In the genomic region with DNA sequence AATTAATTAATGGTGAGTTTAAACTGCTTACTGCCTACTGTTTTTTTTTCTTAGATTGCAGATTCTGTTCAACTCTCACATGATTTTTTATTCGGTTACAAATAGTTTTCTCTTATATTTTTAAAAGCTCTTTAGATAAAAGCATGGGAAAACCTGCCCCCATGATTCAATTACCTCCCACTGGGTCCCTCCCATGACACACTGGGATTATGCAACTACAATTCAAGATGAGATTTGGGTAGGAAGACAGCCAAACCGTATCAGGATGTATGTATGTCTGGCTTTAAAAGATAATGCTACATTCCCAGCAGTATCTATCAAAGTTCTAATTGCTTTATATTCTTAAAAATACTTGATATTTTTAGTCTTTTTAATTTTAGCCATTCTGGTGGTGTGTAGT, we compare ENCODE assay signal across 20 cellular contexts.
DNase-seq lines count a peak whose midpoint lies in the region; ATAC-seq, FAIRE-seq and TF ChIP-seq lines count a peak whose summit lies in the region.
"Had no signal": no experiment of that assay in that cellular context is flagged by ENCODE, and none has a peak within 500 bp of the region (broad histone marks: within the 10 kb centered on the region; RNA-seq: fewer than 3 reads in every experiment).

No MANE protein-coding gene starts in this region.

- H2BK5ac ChIP-seq in H1 (ENCODE audit: low read depth, low read length), result no peak overlapping the region

- H3K79me1 ChIP-seq in H1 (ENCODE audit: low read depth, low read length), result no peaks in the 10 kb centered on the region

- no peak overlapping the region for H2BK120ac ChIP-seq in H1 (replicated peaks; ENCODE audit: low read depth, low read length)

- no peak overlapping the region for H4K91ac ChIP-seq in H1 (replicated peaks; ENCODE audit: insufficient read length, low read length)

- H3K18ac ChIP-seq in H1 (ENCODE audit: extremely low read depth, low read length), result no peak overlapping the region

- H3K27me3 ChIP-seq in SK-N-SH (ENCODE audit: insufficient read depth), result no peaks in the 10 kb centered on the region
- H3K27me3 ChIP-seq in H1 (replicated peaks in 1 of 4; ENCODE audit: control insufficient read depth in 3 of 4, extremely low read depth in 1 of 4, insufficient read depth in 3 of 4, low read length in 3 of 4), result no peaks in the 10 kb centered on the region
- no peaks in the 10 kb centered on the region for H3K27me3 ChIP-seq in ovary
- H3K27me3 ChIP-seq: BLaER1 had no signal

- H4K20me1 ChIP-seq in SK-N-SH (ENCODE audit: insufficient read depth) (no peaks in the 10 kb centered on the region), H1 (replicated peaks in 1 of 2; ENCODE audit: control insufficient read depth in 1 of 2, insufficient read depth in 2 of 2, low read length in 2 of 2) (no peaks in the 10 kb centered on the region)
- H4K20me1 ChIP-seq: BLaER1 had no signal

- POLR2A ChIA-PET in SK-N-SH (lab: Yijun Ruan, JAX) (no interaction called here), H1 (lab: Charles Lee; ENCODE audit: partially characterized antibody) (interaction anchor here (0.6 kb wide), 1 partner anchor 33 kb away, joined by 4 read pairs; no protein-coding TSS in a partner anchor)

- no peak overlapping the region for H3K56ac ChIP-seq in H1 (replicated peaks; ENCODE audit: insufficient read length, low read depth, low read length)

- in situ Hi-C loops in astrocyte of the spinal cord (cut with HindIII; ENCODE audit: low sequenced_read_pairs), result no loop called here

- H2BK20ac ChIP-seq in H1 (ENCODE audit: low read length), result no peak overlapping the region

- CTCF ChIA-PET in SK-N-SH (lab: Yijun Ruan, JAX), result no interaction called here
- CTCF ChIA-PET in H1 (lab: Charles Lee; ENCODE audit: partially characterized antibody), result no interaction called here

- peaks cover 17 to 47% of the 10 kb centered on the region in 2 experiments for H3K36me3 ChIP-seq in SK-N-SH (replicated peaks in 1 of 2; ENCODE audit: control insufficient read depth in 1 of 2, insufficient read depth in 2 of 2, low read length in 1 of 2)
- peaks cover 0 to 3% (median 0%) of the 10 kb centered on the region in 4 experiments; a peak in 1 of 8 replicates for H3K36me3 ChIP-seq in H1 (ENCODE audit: control insufficient read depth in 2 of 4, insufficient read depth in 4 of 4, low read length in 3 of 4)
- H3K36me3 ChIP-seq in ovary, result no peaks in the 10 kb centered on the region

- H3K27ac Mint-ChIP-seq in activated naive CD4-positive, alpha-beta T cell treated with anti-CD3 and anti-CD28 coated beads, Interleukin-2, amount 50 U/mL, for 72 hours, result no peak overlapping the region
- H3K27ac Mint-ChIP-seq: CD14-positive monocyte; CD4-positive, alpha-beta memory T cell had no signal

- H3K4ac ChIP-seq in H1 (replicated peaks; ENCODE audit: insufficient read length, low read depth, low read length), result no peak overlapping the region

- TF ChIP-seq RAD21 in SK-N-SH (IDR thresholded peaks at IDR 0.05; ENCODE audit: low read length) (no peak), H1 (IDR thresholded peaks at IDR 0.05 in 1 of 2, conservative IDR thresholded peaks at IDR 0.05 in 1 of 2; ENCODE audit: low read depth in 2 of 2, low read length in 2 of 2) (no peak)

- TF ChIP-seq CTCF in SK-N-SH (IDR thresholded peaks at IDR 0.05), result no peak
- TF ChIP-seq CTCF in astrocyte of the spinal cord (IDR thresholded peaks at IDR 0.05; ENCODE audit: low read depth, low read length), result no peak
- no peak for TF ChIP-seq CTCF in H1 (IDR thresholded peaks at IDR 0.05; ENCODE audit: control extremely low read depth in 1 of 3, insufficient read depth in 1 of 3, low read depth in 1 of 3, low read length in 3 of 3)
- no peak for TF ChIP-seq CTCF in ovary (IDR thresholded peaks at IDR 0.05)

- ATAC-seq in SK-N-SH treated with all-trans-retinoic acid at 6 μM for 48 hours (no peak), GM18519 (IDR thresholded peaks at IDR 0.05; ENCODE audit: low FRiP score, unreplicated experiment) (no peak)
- ATAC-seq in activated naive CD4-positive, alpha-beta T cell treated with anti-CD3 and anti-CD28 coated beads, Interleukin-2, amount 50 U/mL, for 72 hours, result no peak
- ATAC-seq: A549, GM12878, HepG2 had no signal

- H4K8ac ChIP-seq in H1 (ENCODE audit: extremely low read depth, insufficient read depth, low read length), result no peak overlapping the region

- no peak overlapping the region for H3K4me2 ChIP-seq in SK-N-SH
- no peak overlapping the region for H3K4me2 ChIP-seq in H1 (ENCODE audit: insufficient read depth in 1 of 2, low read depth in 2 of 2, low read length in 2 of 2)
- H3K4me2 ChIP-seq: A549, BLaER1 had no signal

- H2BK12ac ChIP-seq in H1 (ENCODE audit: low read depth, low read length), result no peak overlapping the region

- no peak for TF ChIP-seq POLR2A in H1 (IDR thresholded peaks at IDR 0.05; ENCODE audit: control extremely low read depth in 1 of 2, low read depth in 2 of 2, low read length in 2 of 2)
- TF ChIP-seq POLR2A in ovary (IDR thresholded peaks at IDR 0.05), result no peak

- H3K9me2 ChIP-seq in SK-N-SH, result no peaks in the 10 kb centered on the region

- 0 out of 2 replicates have a peak, but pooled peaks cover 4% of the 10 kb centered on the region for H3K9me3 ChIP-seq in SK-N-SH
- no peaks in the 10 kb centered on the region for H3K9me3 ChIP-seq in H1 (ENCODE audit: insufficient read depth in 2 of 2, low read depth in 1 of 2, low read length in 1 of 2)
- no peaks in the 10 kb centered on the region for H3K9me3 ChIP-seq in ovary
- H3K9me3 ChIP-seq: BLaER1, HAP-1 had no signal

- DNase-seq in SK-N-SH, result no peak
- peak; percentile 6 for DNase-seq in astrocyte of the spinal cord (ENCODE audit: low read depth, low spot score)
- no peak for DNase-seq in H1 (ENCODE audit: low read depth in 1 of 2, low spot score in 2 of 2)
- no peak for DNase-seq in ovary
- no peak for DNase-seq in activated naive CD4-positive, alpha-beta T cell treated with anti-CD3 and anti-CD28 coated beads, Interleukin-2, amount 50 U/mL, for 72 hours (ENCODE audit: low spot score in 2 of 2)
- no peak for DNase-seq in DMS153 treated with DMSO at 0.1 percent for 48 hours (lab: John Stamatoyannopoulos, UW; ENCODE audit: unreplicated experiment)
- DNase-seq: CD4-positive, alpha-beta memory T cell; DMS153; DMS79 treated with DMSO at 0.1 percent for 48 hours; EL had no signal

- H3K79me2 ChIP-seq in SK-N-SH (ENCODE audit: insufficient read depth), result no peaks in the 10 kb centered on the region
- H3K79me2 ChIP-seq in H1 (ENCODE audit: control insufficient read depth in 1 of 2, insufficient read depth in 2 of 2, low read length in 2 of 2), result no peaks in the 10 kb centered on the region

- H3K9ac ChIP-seq in SK-N-SH (no peak overlapping the region), H1 (replicated peaks in 1 of 4; ENCODE audit: extremely low read depth in 1 of 4, low read depth in 3 of 4, low read length in 3 of 4) (no peak overlapping the region)
- H3K9ac ChIP-seq: BLaER1 had no signal

- no peak overlapping the region for H2AK5ac ChIP-seq in H1 (ENCODE audit: low read depth, low read length)

- H3K4me1 ChIP-seq in SK-N-SH (ENCODE audit: control insufficient read depth in 1 of 2, insufficient read depth in 2 of 2, low read depth in 1 of 2, low read length in 1 of 2) (no peaks in the 10 kb centered on the region), H1 (replicated peaks in 1 of 4; ENCODE audit: control insufficient read depth in 3 of 4, insufficient read depth in 4 of 4, low read length in 3 of 4) (no peaks in the 10 kb centered on the region), ovary (ENCODE audit: insufficient read depth) (no peaks in the 10 kb centered on the region)
- H3K4me1 ChIP-seq: A549, BLaER1, HAP-1 had no signal

- TF ChIP-seq EP300 in SK-N-SH (IDR thresholded peaks at IDR 0.05; ENCODE audit: borderline replicate concordance in 1 of 2, low read depth in 1 of 2, low read length in 1 of 2) (no peak), H1 (IDR thresholded peaks at IDR 0.05; ENCODE audit: borderline replicate concordance in 1 of 2, low read depth in 2 of 2, low read length in 2 of 2) (no peak), ovary (IDR thresholded peaks at IDR 0.05) (no peak)

- 58% methylated on average over 2 of the region's 2 CpGs for WGBS in SK-N-SH (ENCODE audit: low lambda C conversion rate)
- 89% methylated on average over 2 of the region's 2 CpGs; no CpG with 5 or more reads in 1 of the 2 experiments for WGBS in H1 (ENCODE audit: extremely low coverage in 1 of 2, insufficient coverage in 1 of 2, insufficient read length in 1 of 2, insufficient replicate concordance in 2 of 2, low coverage in 1 of 2, low lambda C conversion rate in 2 of 2, missing lambda C conversion rate in 1 of 2), 2 experiments
- WGBS in ovary, 3 donors, result 27 to 44% (median 43%) methylated on average over 2 of the region's 2 CpGs

- intact Hi-C loops in ovary (cut with DNase I), result no loop called here

- no peak for FAIRE-seq in H1 (lab: Jason Lieb, UNC)
- FAIRE-seq: A549, GM12878, GM19239, HepG2 had no signal

- H2BK15ac ChIP-seq in H1 (ENCODE audit: low read length), result no peak overlapping the region

- H2AFZ ChIP-seq in SK-N-SH (ENCODE audit: low read depth) (no peak overlapping the region), H1 (ENCODE audit: low read length) (no peak overlapping the region)

- no peak overlapping the region for H3K4me3 ChIP-seq in SK-N-SH (ENCODE audit: low read depth in 2 of 2, low read length in 1 of 2)
- no peak overlapping the region for H3K4me3 ChIP-seq in astrocyte of the spinal cord (ENCODE audit: low read depth, low read length)
- no peak overlapping the region for H3K4me3 ChIP-seq in H1 (ENCODE audit: extremely low read depth in 1 of 4, insufficient read depth in 2 of 4, low read depth in 3 of 4, low read length in 4 of 4)
- no peak overlapping the region for H3K4me3 ChIP-seq in ovary
- H3K4me3 ChIP-seq: A549, BLaER1, GM12878, HAP-1 had no signal

- H3K27ac ChIP-seq in SK-N-SH (ENCODE audit: low read depth in 2 of 2, low read length in 1 of 2) (no peak overlapping the region), H1 (ENCODE audit: low read depth, low read length) (no peak overlapping the region), ovary (no peak overlapping the region)
- H3K27ac ChIP-seq: 22Rv1, A549, BLaER1 had no signal

- H3F3A ChIP-seq in SK-N-SH (replicated peaks; ENCODE audit: insufficient read depth), result no peaks in the 10 kb centered on the region

- no peaks in the 10 kb centered on the region for H3K23me2 ChIP-seq in H1 (ENCODE audit: low read depth, low read length)

- no peaks in the 10 kb centered on the region for H3K9me3 Mint-ChIP-seq in activated naive CD4-positive, alpha-beta T cell treated with anti-CD3 and anti-CD28 coated beads, Interleukin-2, amount 50 U/mL, for 72 hours

- peaks cover 13 to 28% of the 10 kb centered on the region in 2 donors for H3K36me3 Mint-ChIP-seq in activated naive CD4-positive, alpha-beta T cell treated with anti-CD3 and anti-CD28 coated beads, Interleukin-2, amount 50 U/mL, for 72 hours

- no peak overlapping the region for H4K5ac ChIP-seq in H1 (ENCODE audit: insufficient read length, low read depth, low read length)

- H3K14ac ChIP-seq in H1 (ENCODE audit: insufficient read length), result no peak overlapping the region

- H3K23ac ChIP-seq in H1 (ENCODE audit: insufficient read length), result no peak overlapping the region

TF ChIP-seq in SK-N-SH treated with all-trans-retinoic acid at 6 μM for 48 hours, 23 proteins besides CTCF, POLR2A, EP300 and RAD21 (continues in another document):
- TF ChIP-seq GLIS3 (CRISPR knock-in tag; IDR thresholded peaks at IDR 0.05), result no peak

TF ChIP-seq in SK-N-SH, 30 proteins besides CTCF, POLR2A, EP300 and RAD21 (continues in another document):
- TF ChIP-seq MEF2A (IDR thresholded peaks at IDR 0.05; ENCODE audit: borderline replicate concordance, low read depth), result no peak
